In genomic region chr3:106208979-106209378, GRCh38 we compare ENCODE assay signal across 11 cellular contexts.
DNase-seq lines count a peak whose midpoint lies in the region; ATAC-seq and TF ChIP-seq lines count a peak whose summit lies in the region.
"Had no signal": no experiment of that assay in that cellular context is flagged by ENCODE, and none has a peak within 500 bp of the region (broad histone marks: within the 10 kb centered on the region; RNA-seq: fewer than 3 reads in every experiment).

No MANE protein-coding gene starts in this region.

- H3K27ac Mint-ChIP-seq in stimulated activated naive CD8-positive, alpha-beta T cell treated with anti-CD3 and anti-CD28 coated beads, Interleukin-15, Interleukin-2, amounts not matched to agents 100 ng/mL and 50 ng/mL, for 24 hours: peak overlapping the region; percentile 80
- no peak overlapping the region for H3K27ac Mint-ChIP-seq in activated T-cell treated with anti-CD3 and anti-CD28 coated beads, Interleukin-2, amount 50 U/mL, for 24 hours

- no peak for ATAC-seq in stimulated activated naive CD8-positive, alpha-beta T cell treated with anti-CD3 and anti-CD28 coated beads, Interleukin-15, Interleukin-2, amounts not matched to agents 100 U/mL and 50 U/mL, for 24 hours

- peaks cover 6% of the 10 kb centered on the region for H3K36me3 Mint-ChIP-seq in stimulated activated naive CD8-positive, alpha-beta T cell treated with anti-CD3 and anti-CD28 coated beads, Interleukin-15, Interleukin-2, amounts not matched to agents 100 ng/mL and 50 ng/mL, for 24 hours (ENCODE audit: low read depth)
- peaks cover 12% of the 10 kb centered on the region for H3K36me3 Mint-ChIP-seq in activated T-cell treated with anti-CD3 and anti-CD28 coated beads, Interleukin-2, amount 50 U/mL, for 24 hours (ENCODE audit: low read depth)

- no peak for DNase-seq in stimulated activated naive CD8-positive, alpha-beta T cell treated with anti-CD3 and anti-CD28 coated beads, Interleukin-15, Interleukin-2, amounts not matched to agents 100 U/mL and 50 U/mL, for 24 hours
- peak; percentile 52 for DNase-seq in RKO (ENCODE audit: low spot score)
- DNase-seq in fibroblast of mammary gland (ENCODE audit: low read depth): peak; percentile 57
- DNase-seq in COLO829 (ENCODE audit: low spot score): no peak
- DNase-seq in NCI-H1436 (lab: John Stamatoyannopoulos, UW): no peak
- no peak for DNase-seq in activated T-cell treated with anti-CD3 and anti-CD28 coated beads, Interleukin-2, amount 50 U/mL, for 24 hours
- no peak for DNase-seq in HuH-7.5 (ENCODE audit: low spot score)
- DNase-seq: DMS79 had no signal

- H3K9me3 Mint-ChIP-seq in stimulated activated naive CD8-positive, alpha-beta T cell treated with anti-CD3 and anti-CD28 coated beads, Interleukin-15, Interleukin-2, amounts not matched to agents 100 ng/mL and 50 ng/mL, for 24 hours: peaks cover 4% of the 10 kb centered on the region
- peaks cover 13% of the 10 kb centered on the region for H3K9me3 Mint-ChIP-seq in activated T-cell treated with anti-CD3 and anti-CD28 coated beads, Interleukin-2, amount 50 U/mL, for 24 hours

- H3K4me3 ChIP-seq in fibroblast of mammary gland (ENCODE audit: control insufficient read depth, low read depth, low read length): no peak overlapping the region
- H3K4me3 ChIP-seq: tibial nerve had no signal

- peaks cover 85% of the 10 kb centered on the region for H3K4me1 Mint-ChIP-seq in stimulated activated naive CD8-positive, alpha-beta T cell treated with anti-CD3 and anti-CD28 coated beads, Interleukin-15, Interleukin-2, amounts not matched to agents 100 ng/mL and 50 ng/mL, for 24 hours (ENCODE audit: low read depth)
- H3K4me1 Mint-ChIP-seq in activated T-cell treated with anti-CD3 and anti-CD28 coated beads, Interleukin-2, amount 50 U/mL, for 24 hours (ENCODE audit: low read depth): peaks cover 72% of the 10 kb centered on the region

- peak; percentile 33 for TF ChIP-seq CTCF in fibroblast of mammary gland (conservative IDR thresholded peaks at IDR 0.05; ENCODE audit: control insufficient read depth, insufficient read depth, low read depth, low read length)

- no peak overlapping the region for H3K4me3 Mint-ChIP-seq in stimulated activated naive CD8-positive, alpha-beta T cell treated with anti-CD3 and anti-CD28 coated beads, Interleukin-15, Interleukin-2, amounts not matched to agents 100 ng/mL and 50 ng/mL, for 24 hours
- no peak overlapping the region for H3K4me3 Mint-ChIP-seq in activated T-cell treated with anti-CD3 and anti-CD28 coated beads, Interleukin-2, amount 50 U/mL, for 24 hours
- H3K4me3 Mint-ChIP-seq: naive thymus-derived CD8-positive, alpha-beta T cell had no signal

- H3K27me3 Mint-ChIP-seq in stimulated activated naive CD8-positive, alpha-beta T cell treated with anti-CD3 and anti-CD28 coated beads, Interleukin-15, Interleukin-2, amounts not matched to agents 100 ng/mL and 50 ng/mL, for 24 hours: no peaks in the 10 kb centered on the region
- H3K27me3 Mint-ChIP-seq in activated T-cell treated with anti-CD3 and anti-CD28 coated beads, Interleukin-2, amount 50 U/mL, for 24 hours: no peaks in the 10 kb centered on the region
- H3K27me3 Mint-ChIP-seq: naive thymus-derived CD8-positive, alpha-beta T cell had no signal

Comparison
In these comparisons a context has a peak if more than half of its experiments do, and no peak if none do; other contexts are left out.
1. DNase-seq: peak in RKO (single experiment) and fibroblast of mammary gland (single experiment); none in stimulated activated naive CD8-positive, alpha-beta T cell treated with anti-CD3 and anti-CD28 coated beads, Interleukin-15, Interleukin-2, amounts not matched to agents 100 U/mL and 50 U/mL, for 24 hours (single experiment), COLO829 (single experiment), NCI-H1436 (single experiment), activated T-cell treated with anti-CD3 and anti-CD28 coated beads, Interleukin-2, amount 50 U/mL, for 24 hours (single experiment) and HuH-7.5 (single experiment).